ENCODE assay signal across 17 cellular contexts in genomic region chr5:138926257-138926656, GRCh38. TPM values are rescaled to one million over a fixed set of nuclear protein-coding genes. Genes with fewer than 3 reads are reported as not detected.
"Had no signal": no experiment of that assay in that cellular context is flagged by ENCODE, and none has a peak within 500 bp of the region (broad histone marks: within the 10 kb centered on the region; RNA-seq: fewer than 3 reads in every experiment).

No MANE protein-coding gene starts in this region.

- ATAC-seq: activated T-cell treated with anti-CD3 and anti-CD28 coated beads, Interleukin-2, amount 50 U/mL, for 72 hours had no signal

- H3K4me1 Mint-ChIP-seq: activated CD4-positive, alpha-beta T cell treated with anti-CD3 and anti-CD28 coated beads, Interleukin-2, amount 10 ng/mL, durations not matched to agents 7 days and 5 days had no signal

- DNase-seq: activated CD4-positive, alpha-beta T cell treated with anti-CD3 and anti-CD28 coated beads, Interleukin-2, amount 10 ng/mL, durations not matched to agents 7 days and 5 days; activated CD8-positive, alpha-beta memory T cell treated with anti-CD3 and anti-CD28 coated beads for 24 hours; activated CD8-positive, alpha-beta memory T cell treated with anti-CD3 and anti-CD28 coated beads, Interleukin-2, amount 50 U/mL, for 48 hours; activated effector memory CD4-positive, alpha-beta T cell treated with anti-CD3 and anti-CD28 coated beads, Interleukin-2, amount 50 U/mL, for 16 hours; activated naive CD4-positive, alpha-beta T cell treated with anti-CD3 and anti-CD28 coated beads, Interleukin-2, amount 50 U/mL, for 16 hours; activated T-cell treated with anti-CD3 and anti-CD28 coated beads, Interleukin-2, amount 50 U/mL, for 72 hours; brain microvascular endothelial cell; effector CD4-positive, alpha-beta T cell; left cardiac atrium; mesendoderm; natural killer cell; retina; stimulated activated CD4-positive, alpha-beta T cell treated with anti-CD3 and anti-CD28 coated beads, Interleukin-2, amount 100 ng/mL, for 24 hours; stimulated activated naive CD4-positive, alpha-beta T cell treated with Interleukin-2 at 50 U/mL for 16 hours; T-helper 1 cell; T1000 had no signal

- H3K9me3 Mint-ChIP-seq: activated CD4-positive, alpha-beta T cell treated with anti-CD3 and anti-CD28 coated beads, Interleukin-2, amount 10 ng/mL, durations not matched to agents 7 days and 5 days; activated T-cell treated with anti-CD3 and anti-CD28 coated beads, Interleukin-2, amount 50 U/mL, for 72 hours; natural killer cell had no signal

- H3K27ac ChIP-seq: brain microvascular endothelial cell, hepatocyte had no signal

- H3K27ac Mint-ChIP-seq: activated CD4-positive, alpha-beta T cell treated with anti-CD3 and anti-CD28 coated beads, Interleukin-2, amount 10 ng/mL, durations not matched to agents 7 days and 5 days; activated T-cell treated with anti-CD3 and anti-CD28 coated beads, Interleukin-2, amount 50 U/mL, for 72 hours; natural killer cell had no signal

- H3K4me3 Mint-ChIP-seq: activated CD4-positive, alpha-beta T cell treated with anti-CD3 and anti-CD28 coated beads, Interleukin-2, amount 10 ng/mL, durations not matched to agents 7 days and 5 days; activated T-cell treated with anti-CD3 and anti-CD28 coated beads, Interleukin-2, amount 50 U/mL, for 72 hours; natural killer cell had no signal

- H3K27me3 Mint-ChIP-seq: activated CD4-positive, alpha-beta T cell treated with anti-CD3 and anti-CD28 coated beads, Interleukin-2, amount 10 ng/mL, durations not matched to agents 7 days and 5 days had no signal

RNA-seq across cellular contexts. Expression of gene LRRTM2, which starts 51.1 kb away (rescaled TPM):
- total RNA-seq: activated CD4-positive, alpha-beta T cell treated with anti-CD3 and anti-CD28 coated beads, Interleukin-2, amount 10 ng/mL, durations not matched to agents 7 days and 5 days had no signal
